ENCODE assay signal across 2 cellular contexts in the genomic region with DNA sequence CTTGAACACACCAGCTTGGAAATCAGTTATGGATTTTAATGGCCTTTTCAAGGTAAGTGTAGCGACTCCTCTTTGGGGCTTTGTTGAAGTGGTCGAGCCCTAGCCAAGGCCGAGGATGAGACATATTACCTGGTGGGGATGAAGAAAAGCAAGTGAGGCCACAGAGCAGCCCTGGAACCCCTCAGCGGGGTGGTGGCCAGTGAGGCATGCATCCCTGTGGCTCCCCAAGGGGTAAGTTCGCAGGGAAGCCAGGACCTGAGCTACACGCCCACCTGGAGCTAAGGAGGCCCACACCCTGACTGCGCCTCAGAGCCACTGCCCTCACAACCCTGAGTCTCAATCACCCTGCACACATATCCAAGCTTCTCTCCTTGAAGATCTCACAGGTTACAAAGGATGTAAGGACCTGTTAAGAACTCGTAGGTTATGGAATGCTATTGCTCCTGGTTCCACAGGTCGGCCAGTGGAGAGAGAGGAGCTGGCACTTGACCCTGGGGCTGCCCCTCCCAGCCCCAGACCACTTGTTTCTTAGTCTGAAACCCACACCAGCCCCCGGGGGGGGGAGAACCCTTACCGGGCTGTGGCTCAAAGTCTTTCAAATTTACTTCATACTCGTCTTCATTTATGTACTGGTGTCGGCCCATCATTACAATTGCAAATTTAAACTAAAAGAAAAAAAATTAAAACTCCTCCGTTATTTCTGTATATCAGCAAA.
TF ChIP-seq lines count a peak whose summit lies in the region.

No MANE protein-coding gene starts in this region.

TF ChIP-seq in HepG2, 621 proteins besides CTCF, POLR2A, EP300 and RAD21 (continues in another document):
- no peak for TF ChIP-seq ZNF142 (CRISPR knock-in tag; IDR thresholded peaks at IDR 0.05)
- no peak for TF ChIP-seq SETDB1 (CRISPR knock-in tag; IDR thresholded peaks at IDR 0.05; ENCODE audit: borderline replicate concordance)
- TF ChIP-seq, protein P1, sequence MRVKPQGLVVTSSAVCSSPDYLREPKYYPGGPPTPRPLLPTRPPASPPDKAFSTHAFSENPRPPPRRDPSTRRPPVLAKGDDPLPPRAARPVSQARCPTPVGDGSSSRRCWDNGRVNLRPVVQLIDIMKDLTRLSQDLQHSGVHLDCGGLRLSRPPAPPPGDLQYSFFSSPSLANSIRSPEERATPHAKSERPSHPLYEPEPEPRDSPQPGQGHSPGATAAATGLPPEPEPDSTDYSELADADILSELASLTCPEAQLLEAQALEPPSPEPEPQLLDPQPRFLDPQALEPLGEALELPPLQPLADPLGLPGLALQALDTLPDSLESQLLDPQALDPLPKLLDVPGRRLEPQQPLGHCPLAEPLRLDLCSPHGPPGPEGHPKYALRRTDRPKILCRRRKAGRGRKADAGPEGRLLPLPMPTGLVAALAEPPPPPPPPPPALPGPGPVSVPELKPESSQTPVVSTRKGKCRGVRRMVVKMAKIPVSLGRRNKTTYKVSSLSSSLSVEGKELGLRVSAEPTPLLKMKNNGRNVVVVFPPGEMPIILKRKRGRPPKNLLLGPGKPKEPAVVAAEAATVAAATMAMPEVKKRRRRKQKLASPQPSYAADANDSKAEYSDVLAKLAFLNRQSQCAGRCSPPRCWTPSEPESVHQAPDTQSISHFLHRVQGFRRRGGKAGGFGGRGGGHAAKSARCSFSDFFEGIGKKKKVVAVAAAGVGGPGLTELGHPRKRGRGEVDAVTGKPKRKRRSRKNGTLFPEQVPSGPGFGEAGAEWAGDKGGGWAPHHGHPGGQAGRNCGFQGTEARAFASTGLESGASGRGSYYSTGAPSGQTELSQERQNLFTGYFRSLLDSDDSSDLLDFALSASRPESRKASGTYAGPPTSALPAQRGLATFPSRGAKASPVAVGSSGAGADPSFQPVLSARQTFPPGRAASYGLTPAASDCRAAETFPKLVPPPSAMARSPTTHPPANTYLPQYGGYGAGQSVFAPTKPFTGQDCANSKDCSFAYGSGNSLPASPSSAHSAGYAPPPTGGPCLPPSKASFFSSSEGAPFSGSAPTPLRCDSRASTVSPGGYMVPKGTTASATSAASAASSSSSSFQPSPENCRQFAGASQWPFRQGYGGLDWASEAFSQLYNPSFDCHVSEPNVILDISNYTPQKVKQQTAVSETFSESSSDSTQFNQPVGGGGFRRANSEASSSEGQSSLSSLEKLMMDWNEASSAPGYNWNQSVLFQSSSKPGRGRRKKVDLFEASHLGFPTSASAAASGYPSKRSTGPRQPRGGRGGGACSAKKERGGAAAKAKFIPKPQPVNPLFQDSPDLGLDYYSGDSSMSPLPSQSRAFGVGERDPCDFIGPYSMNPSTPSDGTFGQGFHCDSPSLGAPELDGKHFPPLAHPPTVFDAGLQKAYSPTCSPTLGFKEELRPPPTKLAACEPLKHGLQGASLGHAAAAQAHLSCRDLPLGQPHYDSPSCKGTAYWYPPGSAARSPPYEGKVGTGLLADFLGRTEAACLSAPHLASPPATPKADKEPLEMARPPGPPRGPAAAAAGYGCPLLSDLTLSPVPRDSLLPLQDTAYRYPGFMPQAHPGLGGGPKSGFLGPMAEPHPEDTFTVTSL (CRISPR knock-in tag; IDR thresholded peaks at IDR 0.05; ENCODE audit: borderline replicate concordance): no peak
- no peak for TF ChIP-seq ATAD3A (CRISPR knock-in tag; IDR thresholded peaks at IDR 0.05)
- TF ChIP-seq, protein P2, sequence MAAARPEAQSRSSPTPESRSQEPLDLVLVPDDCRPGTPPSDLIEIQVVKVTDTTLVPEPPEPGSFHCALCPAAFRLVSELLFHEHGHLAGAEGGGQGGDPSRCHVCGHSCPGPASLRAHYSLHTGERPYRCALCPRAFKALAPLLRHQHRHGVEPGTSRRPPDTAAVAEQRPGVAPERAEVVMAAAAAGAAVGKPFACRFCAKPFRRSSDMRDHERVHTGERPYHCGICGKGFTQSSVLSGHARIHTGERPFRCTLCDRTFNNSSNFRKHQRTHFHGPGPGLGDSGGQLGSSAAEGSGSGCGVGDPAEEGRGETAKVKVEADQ (CRISPR knock-in tag; IDR thresholded peaks at IDR 0.05; ENCODE audit: borderline replicate concordance): no peak
- no peak for TF ChIP-seq ZNF256 (CRISPR knock-in tag; conservative IDR thresholded peaks at IDR 0.05)
- TF ChIP-seq ZNF709 (CRISPR knock-in tag; IDR thresholded peaks at IDR 0.05): no peak
- TF ChIP-seq ZNF235 (CRISPR knock-in tag; IDR thresholded peaks at IDR 0.05; ENCODE audit: borderline replicate concordance): no peak
- 0 out of 2 replicates have a peak, but pooled peaks have one; percentile 16 for TF ChIP-seq POLR2AphosphoS5 (IDR thresholded peaks at IDR 0.05; ENCODE audit: low read depth, low read length)
- TF ChIP-seq HHEX (CRISPR knock-in tag; IDR thresholded peaks at IDR 0.05): no peak
- no peak for TF ChIP-seq ZNF484 (CRISPR knock-in tag; IDR thresholded peaks at IDR 0.05; ENCODE audit: borderline replicate concordance, low read depth)
- no peak for TF ChIP-seq ZNF570 (CRISPR knock-in tag; IDR thresholded peaks at IDR 0.05; ENCODE audit: borderline replicate concordance)

TF ChIP-seq in WTC11, 78 proteins besides CTCF, POLR2A, EP300 and RAD21:
- TF ChIP-seq E2F1 (CRISPR knock-in tag; IDR thresholded peaks at IDR 0.05) (no peak), TEAD4 (CRISPR knock-in tag; IDR thresholded peaks at IDR 0.05) (no peak), JUN (CRISPR knock-in tag; IDR thresholded peaks at IDR 0.05) (no peak), FOXJ3 (CRISPR knock-in tag; IDR thresholded peaks at IDR 0.05; ENCODE audit: borderline replicate concordance) (no peak), IRF1 (CRISPR knock-in tag; IDR thresholded peaks at IDR 0.05) (no peak)
